Comparison of ENCODE assay signal across 1 cellular context in the genomic region with DNA sequence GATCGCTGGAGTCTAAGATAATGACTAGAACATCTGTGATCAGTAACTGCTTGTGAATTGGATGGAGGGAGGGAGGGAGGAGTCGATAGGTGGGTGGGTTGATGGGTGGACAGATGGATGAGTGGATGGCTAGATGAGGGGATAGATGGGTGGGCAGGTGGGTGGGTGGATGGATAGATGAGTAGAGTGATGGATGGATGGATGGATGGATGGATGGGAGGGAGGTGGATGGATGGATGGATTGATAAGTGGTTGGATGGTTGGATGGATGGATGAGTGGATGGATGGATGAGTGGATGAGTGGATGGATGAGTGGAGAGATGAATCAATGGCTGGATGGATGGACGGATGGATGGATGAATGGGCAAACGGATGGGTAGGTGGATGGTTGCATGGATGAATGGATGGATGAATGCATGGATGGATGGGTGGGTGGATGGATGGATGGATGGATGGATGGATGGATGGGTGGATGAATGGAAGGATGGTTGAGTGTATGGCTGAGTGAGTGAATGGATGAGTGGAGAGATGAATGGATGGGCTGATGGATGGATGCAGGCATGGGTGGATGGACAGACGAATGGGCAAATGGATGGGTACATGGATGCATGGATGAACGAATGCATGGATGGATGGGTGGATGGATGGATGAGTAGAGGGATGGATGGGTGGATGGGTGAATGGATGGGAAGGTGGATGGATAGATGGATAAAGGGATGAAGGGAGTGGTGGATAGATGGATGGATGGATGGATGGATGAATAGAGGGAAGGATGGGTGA.
TF ChIP-seq lines count a peak whose summit lies in the region.

No MANE protein-coding gene starts in this region.

TF ChIP-seq in IMR-90, 13 proteins besides CTCF, POLR2A, EP300 and RAD21:
- no peak for TF ChIP-seq CHD1 (IDR thresholded peaks at IDR 0.05; ENCODE audit: low read depth, low read length)
- no peak for TF ChIP-seq CEBPB (IDR thresholded peaks at IDR 0.05; ENCODE audit: low read depth, low read length)
- TF ChIP-seq RCOR1 (IDR thresholded peaks at IDR 0.05; ENCODE audit: insufficient replicate concordance, low read length): no peak
- TF ChIP-seq MAFK (IDR thresholded peaks at IDR 0.05; ENCODE audit: low read depth, low read length): no peak
- TF ChIP-seq, protein P1, sequence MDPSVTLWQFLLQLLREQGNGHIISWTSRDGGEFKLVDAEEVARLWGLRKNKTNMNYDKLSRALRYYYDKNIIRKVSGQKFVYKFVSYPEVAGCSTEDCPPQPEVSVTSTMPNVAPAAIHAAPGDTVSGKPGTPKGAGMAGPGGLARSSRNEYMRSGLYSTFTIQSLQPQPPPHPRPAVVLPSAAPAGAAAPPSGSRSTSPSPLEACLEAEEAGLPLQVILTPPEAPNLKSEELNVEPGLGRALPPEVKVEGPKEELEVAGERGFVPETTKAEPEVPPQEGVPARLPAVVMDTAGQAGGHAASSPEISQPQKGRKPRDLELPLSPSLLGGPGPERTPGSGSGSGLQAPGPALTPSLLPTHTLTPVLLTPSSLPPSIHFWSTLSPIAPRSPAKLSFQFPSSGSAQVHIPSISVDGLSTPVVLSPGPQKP (IDR thresholded peaks at IDR 0.05; ENCODE audit: borderline replicate concordance, low read depth, low read length): no peak
- TF ChIP-seq FOS (IDR thresholded peaks at IDR 0.05; ENCODE audit: low read depth, low read length): no peak
- no peak for TF ChIP-seq SMC3 (IDR thresholded peaks at IDR 0.05; ENCODE audit: low read depth, low read length)
- no peak for TF ChIP-seq NFE2L2 (IDR thresholded peaks at IDR 0.05; ENCODE audit: low read depth, low read length)
- TF ChIP-seq BHLHE40 (IDR thresholded peaks at IDR 0.05; ENCODE audit: low read depth, low read length): no peak
